ENCODE assay signal across 12 cellular contexts in genomic region chr2:217402622-217403383, GRCh38.
DNase-seq lines count a peak whose midpoint lies in the region; ATAC-seq and TF ChIP-seq lines count a peak whose summit lies in the region.
"Had no signal": no experiment of that assay in that cellular context is flagged by ENCODE, and none has a peak within 500 bp of the region (broad histone marks: within the 10 kb centered on the region; RNA-seq: fewer than 3 reads in every experiment).

No MANE protein-coding gene starts in this region.

- ATAC-seq in omental fat pad (ENCODE audit: low FRiP score) = peak; percentile 88
- no peak for ATAC-seq in HG03342 (IDR thresholded peaks at IDR 0.05; ENCODE audit: unreplicated experiment)
- no peak for ATAC-seq in HG03025 (IDR thresholded peaks at IDR 0.05; ENCODE audit: low FRiP score, unreplicated experiment)
- ATAC-seq in HG03520 (IDR thresholded peaks at IDR 0.05; ENCODE audit: unreplicated experiment) = no peak

- DNase-seq in DMS 273 treated with DMSO at 0.1 percent for 48 hours (lab: John Stamatoyannopoulos, UW) (peak; percentile 48), NCI-H2171 treated with DMSO at 0.1 percent for 48 hours (lab: John Stamatoyannopoulos, UW) (peak; percentile 84), epithelial cell of esophagus (ENCODE audit: low read depth) (peak; percentile 92), omental fat pad (ENCODE audit: low spot score) (peak; percentile 46), CD1c-positive myeloid dendritic cell (ENCODE audit: extremely low spot score) (no peak)
- DNase-seq: activated CD8-positive, alpha-beta memory T cell treated with anti-CD3 and anti-CD28 coated beads, Interleukin-2, amount 50 U/mL, for 4 hours; CD4-positive, alpha-beta T cell; GOT3; posterior cingulate gyrus had no signal

- no peak overlapping the region for H3K4me3 ChIP-seq in epithelial cell of esophagus (ENCODE audit: low read length)

- TF ChIP-seq CTCF in epithelial cell of esophagus (IDR thresholded peaks at IDR 0.05; ENCODE audit: insufficient read depth, low read depth, low read length, missing control alignments) (no peak), omental fat pad (IDR thresholded peaks at IDR 0.05) (no peak)
